Comparison of ENCODE assay signal across 12 cellular contexts in the genomic region with DNA sequence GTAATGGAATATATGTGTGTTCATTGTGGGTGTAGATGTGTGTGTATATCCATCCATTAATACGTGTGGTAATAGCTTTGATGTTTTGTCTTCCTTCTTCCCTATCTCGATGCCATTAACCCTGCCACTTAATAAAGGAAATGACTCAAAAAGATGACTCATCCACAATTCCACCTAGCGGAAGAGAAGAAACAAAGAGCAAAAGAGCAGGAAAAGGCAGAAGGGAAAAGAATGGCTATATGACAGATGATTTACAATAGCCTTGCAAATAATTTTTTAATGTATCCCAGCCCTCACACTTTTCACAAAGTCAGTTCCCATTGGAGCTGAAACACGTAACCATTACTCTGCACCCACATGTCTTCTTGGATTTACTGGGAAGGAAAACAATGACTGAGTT.
DNase-seq lines count a peak whose midpoint lies in the region; ATAC-seq and TF ChIP-seq lines count a peak whose summit lies in the region.
"Had no signal": no experiment of that assay in that cellular context is flagged by ENCODE, and none has a peak within 500 bp of the region (broad histone marks: within the 10 kb centered on the region; RNA-seq: fewer than 3 reads in every experiment).

No MANE protein-coding gene starts in this region.

- no peaks in the 10 kb centered on the region for H3K79me2 ChIP-seq in fibroblast of lung (ENCODE audit: control insufficient read depth, insufficient read depth, low read length)

- WGBS in testis, 2 donors: 73 to 75% methylated on average over 4 of the region's 4 CpGs

- intact Hi-C loops in testis (cut with DNase I; ENCODE audit: low total_unique reads): no loop called here

- POLR2A ChIA-PET in RWPE1 (lab: Yijun Ruan, JAX; ENCODE audit: low non-redundant PET): no interaction called here

- H4K20me1 ChIP-seq in fibroblast of lung (ENCODE audit: control insufficient read depth, extremely low read depth, insufficient read depth, low read length): no peaks in the 10 kb centered on the region

- H3K36me3 ChIP-seq in fibroblast of lung (ENCODE audit: control insufficient read depth, insufficient read depth, low read length) (no peaks in the 10 kb centered on the region), testis (ENCODE audit: low read depth, missing control alignments) (no peaks in the 10 kb centered on the region)

- no peaks in the 10 kb centered on the region for H3K9me3 ChIP-seq in fibroblast of lung (ENCODE audit: control insufficient read depth, insufficient read depth, low read depth, low read length)
- no peaks in the 10 kb centered on the region for H3K9me3 ChIP-seq in testis

- H3K27ac ChIP-seq in RWPE1: no peak overlapping the region
- no peak overlapping the region for H3K27ac ChIP-seq in fibroblast of lung (ENCODE audit: insufficient read depth, low read length)
- no peak overlapping the region for H3K27ac ChIP-seq in testis
- no peak overlapping the region for H3K27ac ChIP-seq in caudate nucleus (ENCODE audit: low read depth, low read length)
- H3K27ac ChIP-seq: KMS-11, skin epidermis had no signal

- TF ChIP-seq CTCF in RWPE1 (conservative IDR thresholded peaks at IDR 0.05; ENCODE audit: low read depth) (no peak), fibroblast of lung (conservative IDR thresholded peaks at IDR 0.05 in 1 of 2, IDR thresholded peaks at IDR 0.05 in 1 of 2; ENCODE audit: low read depth in 1 of 2, low read length in 2 of 2) (no peak), testis (IDR thresholded peaks at IDR 0.05) (no peak)

- DNase-seq in NOMO-1 treated with DMSO at 0.1 percent for 48 hours (lab: John Stamatoyannopoulos, UW; ENCODE audit: unreplicated experiment) (peak; percentile 33), NOMO-1 treated with dmso at 0.1 percent for 144 hours (lab: John Stamatoyannopoulos, UW; ENCODE audit: unreplicated experiment) (no peak), RWPE1 (ENCODE audit: low spot score) (peak; percentile 80), fibroblast of lung (ENCODE audit: low read depth in 2 of 2) (peak; percentile 27 to 80), testis (no peak), amniotic stem cell (lab: John Stamatoyannopoulos, UW) (no peak), caudate nucleus (lab: John Stamatoyannopoulos, UW) (no peak)
- DNase-seq: activated T-cell treated with anti-CD3 and anti-CD28 coated beads, Interleukin-2, amount 50 U/mL, for 48 hours; head of caudate nucleus had no signal

- no peak overlapping the region for H3K9ac ChIP-seq in fibroblast of lung (ENCODE audit: insufficient read depth, low read length)
- H3K9ac ChIP-seq: KMS-11 had no signal

- ATAC-seq in GM18498 (IDR thresholded peaks at IDR 0.05; ENCODE audit: unreplicated experiment): no peak

- H3K27me3 ChIP-seq in fibroblast of lung (ENCODE audit: control insufficient read depth, insufficient read depth, low read length) (no peaks in the 10 kb centered on the region), testis (no peaks in the 10 kb centered on the region)

- TF ChIP-seq POLR2A in testis (IDR thresholded peaks at IDR 0.05): no peak

- H3K4me3 ChIP-seq in fibroblast of lung (replicated peaks in 1 of 4; ENCODE audit: control extremely low read depth in 1 of 4, insufficient read depth in 1 of 4, low read depth in 3 of 4, low read length in 4 of 4): no peak overlapping the region
- no peak overlapping the region for H3K4me3 ChIP-seq in testis
- H3K4me3 ChIP-seq: skin epidermis had no signal

- H2AFZ ChIP-seq in fibroblast of lung (ENCODE audit: low read length): no peak overlapping the region

- H3K4me2 ChIP-seq in fibroblast of lung (ENCODE audit: extremely low read depth, insufficient read depth, low read length): no peak overlapping the region
- H3K4me2 ChIP-seq: KMS-11 had no signal

- H3K4me1 ChIP-seq in fibroblast of lung (ENCODE audit: control insufficient read depth, extremely low read depth, insufficient read depth, low read length) (no peaks in the 10 kb centered on the region), testis (no peaks in the 10 kb centered on the region)

- CTCF ChIA-PET in RWPE1 (lab: Yijun Ruan, JAX): interaction anchor here (0.5 kb wide), 1 partner anchor 288 kb away, joined by 3 read pairs; no protein-coding TSS in a partner anchor

Comparison
In these comparisons a context has a peak if more than half of its experiments do, and no peak if none do; other contexts are left out.
1. DNase-seq: peak in NOMO-1 treated with DMSO at 0.1 percent for 48 hours (single experiment), RWPE1 (single experiment) and fibroblast of lung (2 of 2); none in NOMO-1 treated with dmso at 0.1 percent for 144 hours (single experiment), testis (single experiment), amniotic stem cell (single experiment) and caudate nucleus (0 of 61).